1 cellular context compared by ENCODE assay signal in the genomic region with DNA sequence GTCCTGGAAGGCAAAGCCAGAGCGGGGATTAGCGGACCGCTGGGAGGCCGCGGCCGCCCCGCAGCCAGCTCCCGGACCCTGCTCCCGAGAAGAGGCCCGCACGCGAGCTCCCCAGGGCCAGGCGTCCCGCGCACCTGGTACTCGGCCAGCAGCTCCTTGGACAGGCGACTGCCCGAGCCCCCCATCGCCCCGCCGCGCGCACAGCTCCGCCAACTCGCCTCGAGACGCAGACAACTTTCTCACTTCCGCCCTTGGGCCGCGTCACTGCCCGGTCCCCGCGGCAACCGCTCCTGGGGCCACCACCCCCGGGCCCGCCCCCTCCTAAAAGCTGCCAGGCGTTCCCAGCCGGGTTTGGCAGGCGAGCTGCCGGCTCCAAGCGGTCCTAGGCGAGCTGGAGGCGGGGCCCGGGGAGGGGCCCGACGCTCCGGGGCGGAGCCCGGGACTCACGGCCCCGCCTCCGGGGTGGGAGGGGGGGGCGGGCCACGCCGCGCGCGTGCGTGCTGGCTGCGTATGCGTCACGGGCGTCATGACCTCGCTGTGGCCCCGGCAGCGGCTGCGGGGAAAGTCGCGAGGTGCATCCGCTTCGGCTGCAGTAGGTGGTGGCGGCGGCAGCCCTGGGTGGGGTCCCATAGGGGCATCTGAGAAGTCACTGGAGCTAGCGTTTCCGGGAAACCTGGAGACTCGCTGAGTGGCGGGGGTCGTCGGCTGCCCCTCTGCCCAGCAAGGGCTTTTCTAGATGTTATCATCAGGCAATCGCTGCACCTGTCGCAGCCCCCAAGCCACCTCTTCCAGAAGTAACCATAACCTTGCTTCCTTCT.
TF ChIP-seq lines count a peak whose summit lies in the region.

TSS of gene CIB1 (minus strand) at position 241 of the 818 bp plus-strand sequence. CDS start at position 185, 56 bp downstream.
TSS of gene GDPGP1 (plus strand) at position 509 of the 818 bp plus-strand sequence. CDS start 6,700 bp downstream, outside the sequence.

TF ChIP-seq in SK-N-SH, 30 proteins besides CTCF, POLR2A, EP300 and RAD21 (continued from another document):
- TF ChIP-seq, protein P1, sequence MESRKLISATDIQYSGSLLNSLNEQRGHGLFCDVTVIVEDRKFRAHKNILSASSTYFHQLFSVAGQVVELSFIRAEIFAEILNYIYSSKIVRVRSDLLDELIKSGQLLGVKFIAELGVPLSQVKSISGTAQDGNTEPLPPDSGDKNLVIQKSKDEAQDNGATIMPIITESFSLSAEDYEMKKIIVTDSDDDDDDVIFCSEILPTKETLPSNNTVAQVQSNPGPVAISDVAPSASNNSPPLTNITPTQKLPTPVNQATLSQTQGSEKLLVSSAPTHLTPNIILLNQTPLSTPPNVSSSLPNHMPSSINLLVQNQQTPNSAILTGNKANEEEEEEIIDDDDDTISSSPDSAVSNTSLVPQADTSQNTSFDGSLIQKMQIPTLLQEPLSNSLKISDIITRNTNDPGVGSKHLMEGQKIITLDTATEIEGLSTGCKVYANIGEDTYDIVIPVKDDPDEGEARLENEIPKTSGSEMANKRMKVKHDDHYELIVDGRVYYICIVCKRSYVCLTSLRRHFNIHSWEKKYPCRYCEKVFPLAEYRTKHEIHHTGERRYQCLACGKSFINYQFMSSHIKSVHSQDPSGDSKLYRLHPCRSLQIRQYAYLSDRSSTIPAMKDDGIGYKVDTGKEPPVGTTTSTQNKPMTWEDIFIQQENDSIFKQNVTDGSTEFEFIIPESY (IDR thresholded peaks at IDR 0.05; ENCODE audit: borderline replicate concordance, low read depth): no peak
- peak; percentile 86; the same call in 1 of the 2 replicates for TF ChIP-seq RXRA (IDR thresholded peaks at IDR 0.05; ENCODE audit: borderline replicate concordance, low read depth)
- no peak for TF ChIP-seq TCF12 (IDR thresholded peaks at IDR 0.05)
- peak; percentile 61; the same call in 1 of the 2 replicates for TF ChIP-seq POLR2AphosphoS5 (IDR thresholded peaks at IDR 0.05; ENCODE audit: low read depth, low read length)
- TF ChIP-seq YY1 (IDR thresholded peaks at IDR 0.05; ENCODE audit: low read depth): no peak; the same call in 1 of the 2 replicates
- TF ChIP-seq FOXM1 (IDR thresholded peaks at IDR 0.05; ENCODE audit: low read depth): no peak
- peak; percentile 76 for TF ChIP-seq NRF1 (IDR thresholded peaks at IDR 0.05; ENCODE audit: low read depth, low read length)
- TF ChIP-seq FOXJ3 (CRISPR knock-in tag; IDR thresholded peaks at IDR 0.05): no peak
- TF ChIP-seq, protein P2, sequence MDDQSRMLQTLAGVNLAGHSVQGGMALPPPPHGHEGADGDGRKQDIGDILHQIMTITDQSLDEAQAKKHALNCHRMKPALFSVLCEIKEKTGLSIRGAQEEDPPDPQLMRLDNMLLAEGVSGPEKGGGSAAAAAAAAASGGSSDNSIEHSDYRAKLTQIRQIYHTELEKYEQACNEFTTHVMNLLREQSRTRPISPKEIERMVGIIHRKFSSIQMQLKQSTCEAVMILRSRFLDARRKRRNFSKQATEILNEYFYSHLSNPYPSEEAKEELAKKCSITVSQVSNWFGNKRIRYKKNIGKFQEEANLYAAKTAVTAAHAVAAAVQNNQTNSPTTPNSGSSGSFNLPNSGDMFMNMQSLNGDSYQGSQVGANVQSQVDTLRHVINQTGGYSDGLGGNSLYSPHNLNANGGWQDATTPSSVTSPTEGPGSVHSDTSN (IDR thresholded peaks at IDR 0.05): peak; percentile 38
- no peak; the same call in 1 of the 2 replicates for TF ChIP-seq TAF1 (IDR thresholded peaks at IDR 0.05; ENCODE audit: borderline replicate concordance, low read depth, low read length)
- TF ChIP-seq, protein P3, sequence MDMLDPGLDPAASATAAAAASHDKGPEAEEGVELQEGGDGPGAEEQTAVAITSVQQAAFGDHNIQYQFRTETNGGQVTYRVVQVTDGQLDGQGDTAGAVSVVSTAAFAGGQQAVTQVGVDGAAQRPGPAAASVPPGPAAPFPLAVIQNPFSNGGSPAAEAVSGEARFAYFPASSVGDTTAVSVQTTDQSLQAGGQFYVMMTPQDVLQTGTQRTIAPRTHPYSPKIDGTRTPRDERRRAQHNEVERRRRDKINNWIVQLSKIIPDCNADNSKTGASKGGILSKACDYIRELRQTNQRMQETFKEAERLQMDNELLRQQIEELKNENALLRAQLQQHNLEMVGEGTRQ (IDR thresholded peaks at IDR 0.05; ENCODE audit: borderline replicate concordance, low read depth, low read length): no peak
- TF ChIP-seq FOSL2 (IDR thresholded peaks at IDR 0.05; ENCODE audit: borderline replicate concordance, low read depth): peak; percentile 42; the same call in 1 of the 2 replicates
- TF ChIP-seq, protein P4, sequence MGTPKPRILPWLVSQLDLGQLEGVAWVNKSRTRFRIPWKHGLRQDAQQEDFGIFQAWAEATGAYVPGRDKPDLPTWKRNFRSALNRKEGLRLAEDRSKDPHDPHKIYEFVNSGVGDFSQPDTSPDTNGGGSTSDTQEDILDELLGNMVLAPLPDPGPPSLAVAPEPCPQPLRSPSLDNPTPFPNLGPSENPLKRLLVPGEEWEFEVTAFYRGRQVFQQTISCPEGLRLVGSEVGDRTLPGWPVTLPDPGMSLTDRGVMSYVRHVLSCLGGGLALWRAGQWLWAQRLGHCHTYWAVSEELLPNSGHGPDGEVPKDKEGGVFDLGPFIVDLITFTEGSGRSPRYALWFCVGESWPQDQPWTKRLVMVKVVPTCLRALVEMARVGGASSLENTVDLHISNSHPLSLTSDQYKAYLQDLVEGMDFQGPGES (IDR thresholded peaks at IDR 0.05; ENCODE audit: low read depth, low read length): no peak
- TF ChIP-seq RCOR1 (IDR thresholded peaks at IDR 0.05; ENCODE audit: low read length): no peak
- TF ChIP-seq RFX5 (IDR thresholded peaks at IDR 0.05; ENCODE audit: low read length): no peak
- no peak for TF ChIP-seq MEF2A (IDR thresholded peaks at IDR 0.05; ENCODE audit: borderline replicate concordance, low read depth)
- TF ChIP-seq MAX (IDR thresholded peaks at IDR 0.05; ENCODE audit: low read depth): no peak; the same call in 1 of the 2 replicates
